In the genomic region with DNA sequence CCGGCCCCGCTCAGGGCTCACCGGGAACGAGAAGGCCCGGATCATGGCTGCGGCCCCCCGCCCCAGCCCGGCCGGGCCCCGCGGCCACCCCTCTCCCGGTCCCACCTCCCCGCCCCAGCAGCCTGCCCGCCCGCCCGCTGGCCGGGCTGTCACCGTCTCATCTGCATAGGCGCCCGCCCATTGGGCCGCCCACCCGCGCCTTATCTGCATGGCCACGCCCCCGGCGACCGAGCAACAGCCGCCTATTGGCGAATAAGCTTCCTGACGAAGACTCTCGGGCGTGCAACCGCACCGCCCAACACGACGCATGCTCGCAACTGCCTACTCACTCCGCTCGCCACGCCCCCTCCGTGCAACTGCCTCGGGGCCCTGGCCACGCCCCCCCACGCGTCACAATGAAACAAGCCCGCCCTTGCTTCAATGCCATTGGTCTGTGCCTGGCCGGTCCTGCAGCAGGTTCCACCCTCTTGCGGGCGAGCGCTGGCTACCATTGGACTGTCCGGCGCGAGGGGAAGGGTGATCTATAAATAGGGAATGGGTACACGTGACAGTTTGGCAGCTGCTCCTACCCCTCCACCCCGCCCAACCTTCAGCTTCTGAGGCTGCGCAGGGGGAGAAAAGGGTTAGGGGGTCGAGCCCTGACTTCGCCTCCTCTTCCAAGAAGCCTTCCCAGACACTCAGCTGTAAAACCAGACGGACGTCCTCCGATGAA, we compare ENCODE assay signal across 8 cellular contexts. TPM values are rescaled to one million over a fixed set of nuclear protein-coding genes. Genes with fewer than 3 reads are reported as not detected.
DNase-seq lines count a peak whose midpoint lies in the region; ATAC-seq, FAIRE-seq and TF ChIP-seq lines count a peak whose summit lies in the region.

A gene with protein sequence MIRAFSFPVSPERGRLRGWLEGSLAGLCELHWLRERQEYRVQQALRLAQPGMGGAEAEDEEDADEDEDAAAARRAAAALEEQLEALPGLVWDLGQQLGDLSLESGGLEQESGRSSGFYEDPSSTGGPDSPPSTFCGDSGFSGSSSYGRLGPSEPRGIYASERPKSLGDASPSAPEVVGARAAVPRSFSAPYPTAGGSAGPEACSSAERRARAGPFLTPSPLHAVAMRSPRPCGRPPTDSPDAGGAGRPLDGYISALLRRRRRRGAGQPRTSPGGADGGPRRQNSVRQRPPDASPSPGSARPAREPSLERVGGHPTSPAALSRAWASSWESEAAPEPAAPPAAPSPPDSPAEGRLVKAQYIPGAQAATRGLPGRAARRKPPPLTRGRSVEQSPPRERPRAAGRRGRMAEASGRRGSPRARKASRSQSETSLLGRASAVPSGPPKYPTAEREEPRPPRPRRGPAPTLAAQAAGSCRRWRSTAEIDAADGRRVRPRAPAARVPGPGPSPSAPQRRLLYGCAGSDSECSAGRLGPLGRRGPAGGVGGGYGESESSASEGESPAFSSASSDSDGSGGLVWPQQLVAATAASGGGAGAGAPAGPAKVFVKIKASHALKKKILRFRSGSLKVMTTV (minus strand): TSS at position 163 of the 712 bp plus-strand sequence. CDS start 118 bp downstream, at position 45.

- FAIRE-seq in GM12891 (lab: Jason Lieb, UNC): peak; percentile 100

- TF ChIP-seq CTCF in heart right ventricle (IDR thresholded peaks at IDR 0.05) (peak in 2 of 9 donors; percentile 7 to 20), tibial nerve (IDR thresholded peaks at IDR 0.05) (peak in 3 of 5 experiments; percentile 35 to 54 (median 47))

- TF ChIP-seq POLR2A in GM12891 (IDR thresholded peaks at IDR 0.05; ENCODE audit: low read depth, low read length): no peak
- TF ChIP-seq POLR2A in tibial nerve (IDR thresholded peaks at IDR 0.05): peak in 1 of 2 donors; percentile 65

- H2AK5ac ChIP-seq in trophoblast cell (ENCODE audit: low read length): peak within 1 kb of the TSS; percentile 16

- peaks cover 8% of the 10 kb centered on the region for H3K79me1 ChIP-seq in trophoblast cell (ENCODE audit: low read length)

- ATAC-seq in HG02884 (IDR thresholded peaks at IDR 0.05; ENCODE audit: unreplicated experiment): peak; percentile 87
- ATAC-seq in heart right ventricle: peak; percentile 93 to 98 (median 96)

- H3K27ac ChIP-seq in heart right ventricle (peak within 1 kb of the TSS; percentile 2 to 88 (median 74)), trophoblast cell (ENCODE audit: low read depth, low read length) (peak within 1 kb of the TSS; percentile 49), tibial nerve (peak within 1 kb of the TSS; percentile 72 to 91 (median 81))

- H3K9ac ChIP-seq in trophoblast cell (ENCODE audit: low read length): peak within 1 kb of the TSS; percentile 78

- peaks cover 0 to 41% (median 0%) of the 10 kb centered on the region in 7 donors for H3K27me3 ChIP-seq in heart right ventricle
- peaks cover 6% of the 10 kb centered on the region for H3K27me3 ChIP-seq in trophoblast cell (ENCODE audit: insufficient read depth, low read length)
- no peaks in the 10 kb centered on the region for H3K27me3 ChIP-seq in tibial nerve

- no peaks in the 10 kb centered on the region for H3K36me3 ChIP-seq in heart right ventricle
- no peaks in the 10 kb centered on the region for H3K36me3 ChIP-seq in trophoblast cell (ENCODE audit: control insufficient read depth in 1 of 2, insufficient read depth in 2 of 2, low read length in 2 of 2)
- no peaks in the 10 kb centered on the region for H3K36me3 ChIP-seq in tibial nerve

- H3K4me1 ChIP-seq in heart right ventricle: peaks cover 3 to 32% (median 20%) of the 10 kb centered on the region in 9 donors
- H3K4me1 ChIP-seq in trophoblast cell (ENCODE audit: control insufficient read depth in 1 of 2, insufficient read depth in 2 of 2, low read length in 2 of 2): peaks cover 0 to 3% of the 10 kb centered on the region in 2 experiments
- H3K4me1 ChIP-seq in tibial nerve: peaks cover 0 to 35% (median 20%) of the 10 kb centered on the region in 4 donors

- H2BK5ac ChIP-seq in trophoblast cell (ENCODE audit: low read depth, low read length, poor library complexity): peak within 1 kb of the TSS; percentile 65

- peak within 1 kb of the TSS; percentile 33 for H3K4ac ChIP-seq in trophoblast cell (ENCODE audit: low read depth, low read length)

- H3K23ac ChIP-seq in trophoblast cell (ENCODE audit: low read length): no peak within 1 kb of the TSS

- peak within 1 kb of the TSS; percentile 85 for H2AFZ ChIP-seq in trophoblast cell (ENCODE audit: insufficient read depth, low read length, poor library complexity)

- peak; percentile 95 for DNase-seq in GM12891 (ENCODE audit: insufficient read length, low spot score)
- DNase-seq in NCI-H146 treated with DMSO at 0.1 percent for 48 hours (lab: John Stamatoyannopoulos, UW; ENCODE audit: unreplicated experiment): peak; percentile 100
- peak; percentile 100 for DNase-seq in T-helper 1 cell
- DNase-seq in amygdala (lab: John Stamatoyannopoulos, UW): peak; percentile 93 to 100 (median 100)
- DNase-seq in heart right ventricle: peak; percentile 100
- peak; percentile 100 for DNase-seq in trophoblast cell
- DNase-seq in tibial nerve (ENCODE audit: low spot score in 2 of 2): peak; percentile 100

- H3K4me3 ChIP-seq in heart right ventricle (peak within 1 kb of the TSS; percentile 46 to 87 (median 68)), trophoblast cell (ENCODE audit: low read depth, low read length) (peak within 1 kb of the TSS; percentile 88), tibial nerve (peak within 1 kb of the TSS; percentile 47 to 91 (median 64))

- H3K9me3 ChIP-seq in heart right ventricle (no peaks in the 10 kb centered on the region), trophoblast cell (ENCODE audit: insufficient read depth, low read depth, low read length) (no peaks in the 10 kb centered on the region), tibial nerve (no peaks in the 10 kb centered on the region)

- intact Hi-C loops in heart right ventricle (cut with DNase I): loop anchor here (1.0 to 10.0 kb wide), 8 partner anchors 44 to 136 kb away; no protein-coding TSS in a partner anchor

- H4K91ac ChIP-seq in trophoblast cell (ENCODE audit: low read depth, low read length): peak within 1 kb of the TSS; percentile 86

- H3K14ac ChIP-seq in trophoblast cell (ENCODE audit: low read length): peak within 1 kb of the TSS; percentile 68

- peak within 1 kb of the TSS; percentile 99 for H3K4me2 ChIP-seq in trophoblast cell (ENCODE audit: low read length)

- H3K79me2 ChIP-seq in trophoblast cell (ENCODE audit: control insufficient read depth, insufficient read depth, low read length, poor library complexity): peaks cover 3% of the 10 kb centered on the region

- H4K12ac ChIP-seq in trophoblast cell (ENCODE audit: low read depth, low read length): no peak within 1 kb of the TSS

- H2BK12ac ChIP-seq in trophoblast cell (ENCODE audit: low read length): peak within 1 kb of the TSS; percentile 9

- peak; percentile 24 to 95 for TF ChIP-seq EP300 in tibial nerve (IDR thresholded peaks at IDR 0.05)

- 0% methylated on average over 58 to 61 of the region's 61 CpGs for WGBS in heart right ventricle, 2 donors
- WGBS in trophoblast cell (ENCODE audit: extremely low coverage, insufficient coverage, insufficient read length): no CpG with 5 or more reads among the region's 61 CpGs
- WGBS in tibial nerve, 2 donors: 1% methylated on average over 18 to 32 of the region's 61 CpGs

- H4K8ac ChIP-seq in trophoblast cell (ENCODE audit: low read depth, low read length): peak within 1 kb of the TSS; percentile 46

- H2BK120ac ChIP-seq in trophoblast cell (ENCODE audit: insufficient read depth, low read length, poor library complexity): peak within 1 kb of the TSS; percentile 40

- peak within 1 kb of the TSS; percentile 38 for H3K18ac ChIP-seq in trophoblast cell (ENCODE audit: low read length)

TF ChIP-seq in GM12891, 5 proteins besides CTCF, POLR2A, EP300 and RAD21:
- TF ChIP-seq SPI1 (IDR thresholded peaks at IDR 0.05; ENCODE audit: low read depth, low read length) (no peak), PAX5 (IDR thresholded peaks at IDR 0.05; ENCODE audit: insufficient read depth, low read length, severe bottlenecking) (no peak), POU2F2 (IDR thresholded peaks at IDR 0.05; ENCODE audit: low read depth, low read length) (no peak), TAF1 (IDR thresholded peaks at IDR 0.05; ENCODE audit: low read depth, low read length) (no peak), POLR2AphosphoS5 (IDR thresholded peaks at IDR 0.05; ENCODE audit: low read depth, low read length) (no peak)

RNA-seq across cellular contexts. Expression of the gene that starts here (rescaled TPM):
- polyA plus RNA-seq in GM12891 (2012; ENCODE audit: low read depth, missing spikeins): 1.7 TPM
- 10 to 100 TPM in 7 of 10 donors, 1 to 10 TPM in 3; 6.9 to 29.3 (median 14.9) TPM for total RNA-seq in heart right ventricle
- 1 to 10 TPM; 3.9 to 5.0 TPM for polyA plus RNA-seq in heart right ventricle
- 13.8 and 15.5 TPM in 2 replicates for polyA plus RNA-seq in trophoblast cell (2013)
- total RNA-seq in tibial nerve: 10 to 100 TPM in 1 of 4 donors, 1 to 10 TPM in 3; 7.1 to 11.7 (median 8.2) TPM

Comparison
In these comparisons a context has a peak if more than half of its experiments do, and no peak if none do; other contexts are left out.
1. Peak in every context shown above with its lines: DNase-seq, ATAC-seq, H3K4me3 ChIP-seq and H3K27ac ChIP-seq.